In genomic region chr2:56874717-56875116, GRCh38 we compare ENCODE assay signal across 37 cellular contexts.
"Had no signal": no experiment of that assay in that cellular context is flagged by ENCODE, and none has a peak within 500 bp of the region (broad histone marks: within the 10 kb centered on the region; RNA-seq: fewer than 3 reads in every experiment).

No MANE protein-coding gene starts in this region.

- H3K27me3 ChIP-seq: adrenal gland, ascending aorta, breast epithelium, dorsolateral prefrontal cortex, esophagus muscularis mucosa, foreskin keratinocyte, gastrocnemius medialis had no signal

- H3K9me3 Mint-ChIP-seq: activated naive CD4-positive, alpha-beta T cell treated with anti-CD3 and anti-CD28 coated beads for 36 hours; activated naive CD4-positive, alpha-beta T cell treated with anti-CD3 and anti-CD28 coated beads, Interleukin-2, amount 50 U/mL, for 24 hours; endodermal cell had no signal

- H3K27ac ChIP-seq: adrenal gland, ascending aorta, breast epithelium, coronary artery, dorsolateral prefrontal cortex, esophagus muscularis mucosa, foreskin keratinocyte, gastrocnemius medialis, WERI-Rb-1 had no signal

- H3K27me3 Mint-ChIP-seq: activated B cell treated with CpG ODN at 0.5 μM for 24 hours; activated CD8-positive, alpha-beta memory T cell treated with anti-CD3 and anti-CD28 coated beads, Interleukin-2, amount 10 ng/mL, durations not matched to agents 7 days and 5 days; activated naive CD4-positive, alpha-beta T cell treated with anti-CD3 and anti-CD28 coated beads, Interleukin-2, amount 50 U/mL, for 24 hours; activated naive CD8-positive, alpha-beta T cell treated with anti-CD3 and anti-CD28 coated beads for 36 hours; activated naive CD8-positive, alpha-beta T cell treated with anti-CD3 and anti-CD28 coated beads, Interleukin-2, amount 50 U/mL, for 24 hours; central memory CD8-positive, alpha-beta T cell; dendritic cell treated with granulocyte-macrophage colony-stimulating factor and Interleukin-4, amounts not matched to agents 40 ng/mL and 50 ng/mL, for 4 days; T-cell had no signal

- H3K4me1 Mint-ChIP-seq: activated B cell treated with CpG ODN at 0.5 μM for 24 hours; activated CD8-positive, alpha-beta memory T cell treated with anti-CD3 and anti-CD28 coated beads, Interleukin-2, amount 10 ng/mL, durations not matched to agents 7 days and 5 days; activated naive CD4-positive, alpha-beta T cell treated with anti-CD3 and anti-CD28 coated beads, Interleukin-2, amount 50 U/mL, for 24 hours; activated naive CD8-positive, alpha-beta T cell treated with anti-CD3 and anti-CD28 coated beads for 36 hours; activated naive CD8-positive, alpha-beta T cell treated with anti-CD3 and anti-CD28 coated beads, Interleukin-2, amount 50 U/mL, for 24 hours; brain; central memory CD8-positive, alpha-beta T cell; endodermal cell; T-cell had no signal

- H3K36me3 ChIP-seq: adrenal gland, ascending aorta, breast epithelium, esophagus muscularis mucosa, gastrocnemius medialis, WERI-Rb-1 had no signal

- H3K36me3 Mint-ChIP-seq: activated CD8-positive, alpha-beta memory T cell treated with anti-CD3 and anti-CD28 coated beads, Interleukin-2, amount 10 ng/mL, durations not matched to agents 7 days and 5 days; activated naive CD4-positive, alpha-beta T cell treated with anti-CD3 and anti-CD28 coated beads, Interleukin-2, amount 50 U/mL, for 24 hours; activated naive CD8-positive, alpha-beta T cell treated with anti-CD3 and anti-CD28 coated beads for 36 hours; brain; T-cell had no signal

- H3K4me3 ChIP-seq: adrenal gland, ascending aorta, breast epithelium, coronary artery, dorsolateral prefrontal cortex, esophagus muscularis mucosa, gastrocnemius medialis had no signal

- H3K4me3 Mint-ChIP-seq: activated B cell treated with CpG ODN at 0.5 μM for 24 hours; activated CD8-positive, alpha-beta memory T cell treated with anti-CD3 and anti-CD28 coated beads, Interleukin-2, amount 10 ng/mL, durations not matched to agents 7 days and 5 days; activated CD8-positive, alpha-beta T cell treated with anti-CD3 and anti-CD28 coated beads, Interleukin-2, amount 10 ng/mL, durations not matched to agents 7 days and 5 days; activated naive CD4-positive, alpha-beta T cell treated with anti-CD3 and anti-CD28 coated beads for 36 hours; activated naive CD4-positive, alpha-beta T cell treated with anti-CD3 and anti-CD28 coated beads, Interleukin-2, amount 50 U/mL, for 24 hours; activated naive CD8-positive, alpha-beta T cell treated with anti-CD3 and anti-CD28 coated beads for 36 hours; activated naive CD8-positive, alpha-beta T cell treated with anti-CD3 and anti-CD28 coated beads, Interleukin-2, amount 50 U/mL, for 24 hours; activated T-helper 1 cell treated with anti-CD3 and anti-CD28 coated beads, Interleukin-12 subunit alpha, Interleukin-12 subunit beta, Interleukin-2, Interleukin-4 antibody, amounts not matched to agents 30 ng/mL and 10 ng/mL and 1 ng/mL, durations not matched to agents 14 hours and 24 hours and 36 hours; brain; central memory CD8-positive, alpha-beta T cell; dendritic cell treated with granulocyte-macrophage colony-stimulating factor and Interleukin-4, amounts not matched to agents 40 ng/mL and 50 ng/mL, for 4 days; endodermal cell; T-cell; T-helper 1 cell treated with Interleukin-12 subunit alpha and Interleukin-12 subunit beta and Interleukin-4 antibody, amounts not matched to agents 30 μg/mL and 1 μg/mL, for 36 hours had no signal

- DNase-seq: activated B cell treated with CpG ODN at 0.5 μM for 24 hours; activated CD4-positive, alpha-beta T cell treated with anti-CD3 and anti-CD28 coated beads for 48 hours; activated CD4-positive, alpha-beta T cell treated with anti-CD3 and anti-CD28 coated beads, Interleukin-2, amount 50 U/mL, for 1 hour; activated CD4-positive, alpha-beta T cell treated with anti-CD3 and anti-CD28 coated beads, Interleukin-2, amount 50 U/mL, for 48 hours; activated CD8-positive, alpha-beta memory T cell treated with anti-CD3 and anti-CD28 coated beads, Interleukin-2, amount 10 ng/mL, durations not matched to agents 7 days and 5 days; activated CD8-positive, alpha-beta memory T cell treated with anti-CD3 and anti-CD28 coated beads, Interleukin-2, amount 50 U/mL, for 4 hours; activated CD8-positive, alpha-beta T cell treated with anti-CD3 and anti-CD28 coated beads, Interleukin-2, amount 10 ng/mL, durations not matched to agents 7 days and 5 days; activated effector memory CD4-positive, alpha-beta T cell treated with anti-CD3 and anti-CD28 coated beads, Interleukin-2, amount 50 U/mL, for 16 hours; activated naive CD4-positive, alpha-beta T cell treated with anti-CD3 and anti-CD28 coated beads for 36 hours; activated naive CD8-positive, alpha-beta T cell treated with anti-CD3 and anti-CD28 coated beads for 36 hours; activated naive CD8-positive, alpha-beta T cell treated with anti-CD3 and anti-CD28 coated beads, Interleukin-2, amount 50 U/mL, for 24 hours; activated T-cell treated with anti-CD3 and anti-CD28 coated beads, Interleukin-2, amount 50 U/mL, for 1 hour; activated T-cell treated with anti-CD3 and anti-CD28 coated beads, Interleukin-2, amount 50 U/mL, for 48 hours; adrenal gland; amygdala; dorsolateral prefrontal cortex; effector memory CD4-positive, alpha-beta T cell; endodermal cell; foreskin keratinocyte; gastrocnemius medialis; glutamatergic neuron; SW 1271; T-cell; T-helper 9 cell; WERI-Rb-1 had no signal

- H3K4me1 ChIP-seq: adrenal gland, ascending aorta, breast epithelium, esophagus muscularis mucosa, gastrocnemius medialis had no signal

- H3K9me3 ChIP-seq: adrenal gland, breast epithelium, esophagus muscularis mucosa, gastrocnemius medialis had no signal

- ATAC-seq: activated CD4-positive, CD25-positive, alpha-beta regulatory T cell treated with anti-CD3 and anti-CD28 coated beads, Interleukin-2, amount 50 U/mL, for 24 hours; activated CD8-positive, alpha-beta memory T cell treated with anti-CD3 and anti-CD28 coated beads, Interleukin-2, amount 10 ng/mL, durations not matched to agents 7 days and 5 days; activated CD8-positive, alpha-beta T cell treated with anti-CD3 and anti-CD28 coated beads, Interleukin-2, amount 10 ng/mL, durations not matched to agents 7 days and 5 days; activated naive CD8-positive, alpha-beta T cell treated with anti-CD3 and anti-CD28 coated beads, Interleukin-2, amount 50 U/mL, for 24 hours; foreskin keratinocyte; gastrocnemius medialis; T-cell had no signal

- H3K27ac Mint-ChIP-seq: activated B cell treated with CpG ODN at 0.5 μM for 24 hours; activated CD8-positive, alpha-beta memory T cell treated with anti-CD3 and anti-CD28 coated beads, Interleukin-2, amount 10 ng/mL, durations not matched to agents 7 days and 5 days; activated CD8-positive, alpha-beta T cell treated with anti-CD3 and anti-CD28 coated beads, Interleukin-2, amount 10 ng/mL, durations not matched to agents 7 days and 5 days; activated naive CD4-positive, alpha-beta T cell treated with anti-CD3 and anti-CD28 coated beads for 36 hours; activated naive CD4-positive, alpha-beta T cell treated with anti-CD3 and anti-CD28 coated beads, Interleukin-2, amount 50 U/mL, for 24 hours; activated naive CD8-positive, alpha-beta T cell treated with anti-CD3 and anti-CD28 coated beads for 36 hours; activated naive CD8-positive, alpha-beta T cell treated with anti-CD3 and anti-CD28 coated beads, Interleukin-2, amount 50 U/mL, for 24 hours; activated T-helper 1 cell treated with anti-CD3 and anti-CD28 coated beads, Interleukin-12 subunit alpha, Interleukin-12 subunit beta, Interleukin-2, Interleukin-4 antibody, amounts not matched to agents 30 ng/mL and 10 ng/mL and 1 ng/mL, durations not matched to agents 14 hours and 24 hours and 36 hours; activated T-helper 2 cell treated with anti-CD3 and anti-CD28 coated beads, Interferon-gamma antibody, Interleukin-2, Interleukin-4, amounts not matched to agents 10 μg/mL and 5 μg/mL and 100 μg/mL, durations not matched to agents 14 hours and 24 hours and 36 hours; brain; dendritic cell treated with granulocyte-macrophage colony-stimulating factor and Interleukin-4, amounts not matched to agents 40 ng/mL and 50 ng/mL, for 4 days; endodermal cell; T-cell; T-helper 1 cell treated with Interleukin-12 subunit alpha and Interleukin-12 subunit beta and Interleukin-4 antibody, amounts not matched to agents 30 μg/mL and 1 μg/mL, for 36 hours had no signal
